ENCODE assay signal across 15 cellular contexts in genomic region chr4:7195546-7196282, GRCh38. TPM values are rescaled to one million over a fixed set of nuclear protein-coding genes. Genes with fewer than 3 reads are reported as not detected.
DNase-seq lines count a peak whose midpoint lies in the region; ATAC-seq and TF ChIP-seq lines count a peak whose summit lies in the region.
"Had no signal": no experiment of that assay in that cellular context is flagged by ENCODE, and none has a peak within 500 bp of the region (broad histone marks: within the 10 kb centered on the region; RNA-seq: fewer than 3 reads in every experiment).

No MANE protein-coding gene starts in this region.

- no peak for TF ChIP-seq CTCF in PC-9 (conservative IDR thresholded peaks at IDR 0.05)
- TF ChIP-seq CTCF in CD8-positive, alpha-beta T cell (IDR thresholded peaks at IDR 0.05): no peak
- no peak for TF ChIP-seq CTCF in progenitor cell of endocrine pancreas (IDR thresholded peaks at IDR 0.05; ENCODE audit: unreplicated experiment)

- H3K27ac Mint-ChIP-seq in CD8-positive, alpha-beta T cell: no peak overlapping the region
- no peak overlapping the region for H3K27ac Mint-ChIP-seq in progenitor cell of endocrine pancreas
- H3K27ac Mint-ChIP-seq: stimulated activated naive CD8-positive, alpha-beta T cell treated with anti-CD3 and anti-CD28 coated beads, Interleukin-15, amount 100 ng/mL, for 72 hours had no signal

- H4K20me1 ChIP-seq in PC-9 (ENCODE audit: insufficient read depth): no peaks in the 10 kb centered on the region

- DNase-seq in DMS79 (lab: John Stamatoyannopoulos, UW) (peak; percentile 38), PC-9 (no peak), fibroblast of gingiva (ENCODE audit: low read depth) (peak; percentile 57), stromal cell of bone marrow (ENCODE audit: low read depth) (peak; percentile 70), progenitor cell of endocrine pancreas (ENCODE audit: low spot score, unreplicated experiment) (no peak)
- no peak for DNase-seq in CD8-positive, alpha-beta T cell
- no peak for DNase-seq in effector CD8-positive, alpha-beta T cell (lab: John Stamatoyannopoulos, UW)
- DNase-seq: activated gamma-delta T cell treated with Interleukin-2 at 50 U/mL for 16 hours; body of pancreas; foreskin keratinocyte; left ventricle myocardium superior; MG63; NCI-H2029; stimulated activated naive CD8-positive, alpha-beta T cell treated with anti-CD3 and anti-CD28 coated beads, Interleukin-15, amount 100 ng/mL, for 72 hours had no signal

- H3K4me3 ChIP-seq in PC-9: peak overlapping the region; percentile 25; the same call in 1 of the 2 replicates
- no peak overlapping the region for H3K4me3 ChIP-seq in CD8-positive, alpha-beta T cell (ENCODE audit: low read depth, low read length)
- H3K4me3 ChIP-seq: body of pancreas, MG63 had no signal

- H3K27ac ChIP-seq in PC-9: peak overlapping the region; percentile 85
- no peak overlapping the region for H3K27ac ChIP-seq in CD8-positive, alpha-beta T cell (ENCODE audit: low read depth, low read length)
- H3K27ac ChIP-seq: body of pancreas, C4-2B, foreskin keratinocyte had no signal

- no peaks in the 10 kb centered on the region for H3K36me3 Mint-ChIP-seq in CD8-positive, alpha-beta T cell
- H3K36me3 Mint-ChIP-seq in progenitor cell of endocrine pancreas (ENCODE audit: insufficient read depth): no peaks in the 10 kb centered on the region

- H3K4me2 ChIP-seq in PC-9: peak overlapping the region; percentile 94

- H3K9me2 ChIP-seq in PC-9 (ENCODE audit: insufficient read depth): no peaks in the 10 kb centered on the region

- H3F3A ChIP-seq in PC-9 (ENCODE audit: insufficient read depth, low read depth): peaks cover 35% of the 10 kb centered on the region

- H3K4me3 Mint-ChIP-seq in CD8-positive, alpha-beta T cell: no peak overlapping the region
- H3K4me3 Mint-ChIP-seq in progenitor cell of endocrine pancreas (ENCODE audit: low read depth): no peak overlapping the region
- H3K4me3 Mint-ChIP-seq: stimulated activated naive CD8-positive, alpha-beta T cell treated with anti-CD3 and anti-CD28 coated beads, Interleukin-15, amount 100 ng/mL, for 72 hours had no signal

- peaks cover 18% of the 10 kb centered on the region; the same call in 1 of the 2 replicates for H3K79me2 ChIP-seq in PC-9 (ENCODE audit: low read depth)

- BruUV-seq in PC-9 (replicated peaks; lab: Mats Ljungman, UMichigan): TSS peak; percentile 55

- H3K36me3 ChIP-seq in PC-9 (ENCODE audit: low read depth): no peaks in the 10 kb centered on the region
- no peaks in the 10 kb centered on the region for H3K36me3 ChIP-seq in CD8-positive, alpha-beta T cell (ENCODE audit: insufficient read depth, low read length)
- H3K36me3 ChIP-seq: MG63 had no signal

- CTCF ChIA-PET in PC-9 (lab: Charles Lee): interaction anchor here (0.6 to 1.1 kb wide), 5 partner anchors 17 to 894 kb away, joined by 3 to 14 read pairs (median 4); no protein-coding TSS in a partner anchor
- CTCF ChIA-PET in CD8-positive, alpha-beta T cell (lab: Charles Lee): interaction anchor here (1.0 kb wide), 1 partner anchor 10 kb away, joined by 4 read pairs; no protein-coding TSS in a partner anchor

- no peaks in the 10 kb centered on the region for H3K4me1 Mint-ChIP-seq in CD8-positive, alpha-beta T cell (ENCODE audit: low read depth)
- peaks cover 5% of the 10 kb centered on the region for H3K4me1 Mint-ChIP-seq in progenitor cell of endocrine pancreas (ENCODE audit: low read depth)
- H3K4me1 Mint-ChIP-seq: stimulated activated naive CD8-positive, alpha-beta T cell treated with anti-CD3 and anti-CD28 coated beads, Interleukin-15, amount 100 ng/mL, for 72 hours had no signal

- H3K9me3 ChIP-seq in PC-9 (ENCODE audit: insufficient read depth, low read depth): no peaks in the 10 kb centered on the region
- H3K9me3 ChIP-seq in CD8-positive, alpha-beta T cell (ENCODE audit: low read length): no peaks in the 10 kb centered on the region
- H3K9me3 ChIP-seq: body of pancreas, MG63 had no signal

- intact Hi-C loops in PC-9 (cut with micrococcal nuclease; ENCODE audit: unreplicated experiment): loop anchor here (1.0 to 5.0 kb wide), 10 partner anchors 11 to 987 kb away; no protein-coding TSS in a partner anchor
- intact Hi-C loops in CD8-positive, alpha-beta T cell (cut with DNase I, micrococcal nuclease): no loop called here

- no peak overlapping the region for H2AFZ ChIP-seq in PC-9

- ATAC-seq in CD8-positive, alpha-beta T cell: no peak
- ATAC-seq: body of pancreas; foreskin keratinocyte; left ventricle myocardium superior; stimulated activated naive CD8-positive, alpha-beta T cell treated with anti-CD3 and anti-CD28 coated beads, Interleukin-15, amount 100 ng/mL, for 72 hours had no signal

- H3K9me3 Mint-ChIP-seq in CD8-positive, alpha-beta T cell: no peaks in the 10 kb centered on the region
- no peaks in the 10 kb centered on the region for H3K9me3 Mint-ChIP-seq in progenitor cell of endocrine pancreas (ENCODE audit: low read depth)
- H3K9me3 Mint-ChIP-seq: stimulated activated naive CD8-positive, alpha-beta T cell treated with anti-CD3 and anti-CD28 coated beads, Interleukin-15, amount 100 ng/mL, for 72 hours had no signal

- POLR2A ChIA-PET in PC-9 (lab: Charles Lee; ENCODE audit: unreplicated experiment): interaction anchor here (0.5 to 1.5 kb wide), 6 partner anchors 12 to 661 kb away, joined by 3 to 21 read pairs (median 12); no protein-coding TSS in a partner anchor
- POLR2A ChIA-PET in CD8-positive, alpha-beta T cell (lab: Charles Lee): no interaction called here

- H3K27me3 ChIP-seq in PC-9 (ENCODE audit: insufficient read depth, low read depth): no peaks in the 10 kb centered on the region
- H3K27me3 ChIP-seq in CD8-positive, alpha-beta T cell (ENCODE audit: insufficient read depth, low read length): peaks cover 10% of the 10 kb centered on the region
- H3K27me3 ChIP-seq: MG63 had no signal

- peaks cover 62% of the 10 kb centered on the region for H3K4me1 ChIP-seq in PC-9 (replicated peaks; ENCODE audit: insufficient read depth)
- H3K4me1 ChIP-seq in CD8-positive, alpha-beta T cell (ENCODE audit: insufficient read depth, low read length): peaks cover 5% of the 10 kb centered on the region
- H3K4me1 ChIP-seq: foreskin keratinocyte had no signal

- H3K27me3 Mint-ChIP-seq in CD8-positive, alpha-beta T cell (ENCODE audit: low read depth): peaks cover 51% of the 10 kb centered on the region
- peaks cover 59% of the 10 kb centered on the region for H3K27me3 Mint-ChIP-seq in progenitor cell of endocrine pancreas

RNA-seq across cellular contexts. Expression of gene SORCS2, which starts 3.4 kb away (rescaled TPM):
- total RNA-seq in PC-9 (2021) (20.7 and 25.8 TPM in 2 replicates), progenitor cell of endocrine pancreas (2.2 and 2.9 TPM in 2 replicates)
- not detected for total RNA-seq in CD8-positive, alpha-beta T cell

Comparison
In these comparisons a context has a peak if more than half of its experiments do, and no peak if none do; other contexts are left out.
1. DNase-seq: peak in DMS79 (single experiment), fibroblast of gingiva (single experiment) and stromal cell of bone marrow (single experiment); none in PC-9 (0 of 2), CD8-positive, alpha-beta T cell (0 of 7), effector CD8-positive, alpha-beta T cell (single experiment) and progenitor cell of endocrine pancreas (single experiment).